Comparison of ENCODE assay signal across 25 cellular contexts in genomic region chrX:128929281-128930057, GRCh38.
A peak's percentile ranks its signal among the peaks of the same experiment; 100 is the strongest.
DNase-seq lines count a peak whose midpoint lies in the region; ATAC-seq and TF ChIP-seq lines count a peak whose summit lies in the region.
"Had no signal": no experiment of that assay in that cellular context is flagged by ENCODE, and none has a peak within 500 bp of the region (broad histone marks: within the 10 kb centered on the region; RNA-seq: fewer than 3 reads in every experiment).

No MANE protein-coding gene starts in this region.

- TF ChIP-seq POLR2A in GM18505 (IDR thresholded peaks at IDR 0.05; ENCODE audit: borderline replicate concordance, extremely low read depth, insufficient read depth, insufficient read length) = no peak

- TF ChIP-seq CTCF in mucosa of descending colon (IDR thresholded peaks at IDR 0.05) = no peak

- DNase-seq in DMS53 treated with DMSO at 0.1 percent for 48 hours (lab: John Stamatoyannopoulos, UW; ENCODE audit: unreplicated experiment) (peak; percentile 53), NCI-H2029 (lab: John Stamatoyannopoulos, UW) (peak; percentile 69), SHP77 (lab: John Stamatoyannopoulos, UW) (peak; percentile 31 to 50), mucosa of descending colon (peak in 1 of 3 donors; percentile 55), globus pallidus (ENCODE audit: low spot score) (no peak), iPS-NIHi7 (ENCODE audit: extremely low spot score) (no peak)
- DNase-seq: activated CD4-positive, alpha-beta memory T cell treated with anti-CD3 and anti-CD28 coated beads, Interleukin-2, amount 10 ng/mL, durations not matched to agents 7 days and 5 days; activated CD4-positive, CD25-positive, alpha-beta regulatory T cell treated with anti-CD3 and anti-CD28 coated beads, Interleukin-2, amount 50 U/mL, for 72 hours; activated CD8-positive, alpha-beta memory T cell treated with anti-CD3 and anti-CD28 coated beads, Interleukin-2, amount 50 U/mL, for 48 hours; activated naive CD4-positive, alpha-beta T cell treated with anti-CD3 and anti-CD28 coated beads, Interleukin-2, amount 50 U/mL, for 16 hours; cortex of kidney; foreskin fibroblast; GOT3; heart left ventricle; HFFc6; NCI-H526; SK-N-SH; stimulated activated CD4-positive, alpha-beta T cell treated with anti-CD3 and anti-CD28 coated beads, Interleukin-15, amount 100 ng/mL, for 24 hours; stimulated activated naive CD4-positive, alpha-beta T cell; T-helper 17 cell had no signal

- ATAC-seq in mucosa of descending colon = peak; percentile 70
- no peak for ATAC-seq in GM18505 (IDR thresholded peaks at IDR 0.05; ENCODE audit: unreplicated experiment)
- no peak for ATAC-seq in GM18868 (IDR thresholded peaks at IDR 0.05; ENCODE audit: unreplicated experiment)
- ATAC-seq: heart left ventricle, T-helper 17 cell had no signal

- no peaks in the 10 kb centered on the region for H3K4me1 ChIP-seq in mucosa of descending colon (ENCODE audit: low read depth)
- H3K4me1 ChIP-seq: heart left ventricle, neural progenitor cell had no signal

- H3K4me3 ChIP-seq in mucosa of descending colon = no peak overlapping the region
- H3K4me3 ChIP-seq: cardiac muscle cell, heart left ventricle, neural progenitor cell, thoracic aorta had no signal

- H3K9me3 ChIP-seq in mucosa of descending colon = no peaks in the 10 kb centered on the region
- H3K9me3 ChIP-seq: heart left ventricle, SK-N-SH, thoracic aorta had no signal

- H3K36me3 ChIP-seq in mucosa of descending colon (ENCODE audit: low read depth) = no peaks in the 10 kb centered on the region
- H3K36me3 ChIP-seq: cardiac muscle cell, heart left ventricle, neural progenitor cell, thoracic aorta had no signal

- intact Hi-C loops in mucosa of descending colon (cut with DNase I, micrococcal nuclease) = no loop called here

Comparison
In these comparisons a context has a peak if more than half of its experiments do, and no peak if none do; other contexts are left out.
1. DNase-seq: peak in DMS53 treated with DMSO at 0.1 percent for 48 hours (single experiment), NCI-H2029 (single experiment) and SHP77 (2 of 2); none in globus pallidus (single experiment) and iPS-NIHi7 (single experiment).